8 cellular contexts compared by ENCODE assay signal in genomic region chr16:23597003-23597756, GRCh38.
DNase-seq lines count a peak whose midpoint lies in the region; ATAC-seq and TF ChIP-seq lines count a peak whose summit lies in the region.

No MANE protein-coding gene starts in this region.

- in situ Hi-C loops in KBM-7 (cut with MboI; ENCODE audit: low pct_unique_long_range_greater_than_20kb, low sequenced_read_pairs) = no loop called here

- peak overlapping the region; percentile 62 for H3K27ac ChIP-seq in SU-DHL-6 (ENCODE audit: low read depth, low read length)

- peaks cover 36% of the 10 kb centered on the region for H3K79me2 ChIP-seq in SU-DHL-6 (ENCODE audit: insufficient read depth, low read length)

- TF ChIP-seq CTCF in SU-DHL-6 (IDR thresholded peaks at IDR 0.05; ENCODE audit: insufficient read depth, low read length, poor library complexity, severe bottlenecking) = peak; percentile 69
- TF ChIP-seq CTCF in fibroblast of mammary gland (conservative IDR thresholded peaks at IDR 0.05; ENCODE audit: control insufficient read depth, insufficient read depth, low read depth, low read length) = no peak
- peak; percentile 37 for TF ChIP-seq CTCF in retinal pigment epithelial cell (conservative IDR thresholded peaks at IDR 0.05; ENCODE audit: low read depth, low read length)

- no peaks in the 10 kb centered on the region for H3K9me3 ChIP-seq in SU-DHL-6 (ENCODE audit: insufficient read depth, low read length)

- ATAC-seq in GM19463 (IDR thresholded peaks at IDR 0.05; ENCODE audit: unreplicated experiment) = no peak

- peak; percentile 15 for DNase-seq in EH (ENCODE audit: low read depth)
- peak; percentile 73 for DNase-seq in KBM-7
- DNase-seq in fibroblast of mammary gland (ENCODE audit: low read depth) = peak; percentile 11
- DNase-seq in retinal pigment epithelial cell (ENCODE audit: low read depth) = no peak
- DNase-seq in SKM-1 treated with dmso at 0.1 percent for 144 hours (lab: John Stamatoyannopoulos, UW; ENCODE audit: unreplicated experiment) = no peak
- DNase-seq in NCI-H2081 treated with DMSO at 0.1 percent for 48 hours (lab: John Stamatoyannopoulos, UW) = no peak

- peak overlapping the region; percentile 91 for H3K9ac ChIP-seq in SU-DHL-6 (ENCODE audit: low read length)

- no peaks in the 10 kb centered on the region for H3K27me3 ChIP-seq in SU-DHL-6 (ENCODE audit: low read length)

- H2AFZ ChIP-seq in SU-DHL-6 (ENCODE audit: low read depth, low read length, severe bottlenecking) = peak overlapping the region; percentile 95

- H3K4me3 ChIP-seq in SU-DHL-6 (ENCODE audit: insufficient read depth, low read length, poor library complexity, severe bottlenecking) = no peak overlapping the region
- H3K4me3 ChIP-seq in fibroblast of mammary gland (ENCODE audit: control insufficient read depth, low read depth, low read length) = no peak overlapping the region
- H3K4me3 ChIP-seq in retinal pigment epithelial cell (ENCODE audit: low read length) = no peak overlapping the region

- H3K4me2 ChIP-seq in SU-DHL-6 (ENCODE audit: low read depth, low read length, poor library complexity, severe bottlenecking) = peak overlapping the region; percentile 66

- H3F3A ChIP-seq in SU-DHL-6 (ENCODE audit: insufficient read depth) = peaks cover 12% of the 10 kb centered on the region

- no peaks in the 10 kb centered on the region; the same call in 1 of the 2 replicates for H3K36me3 ChIP-seq in SU-DHL-6 (ENCODE audit: low read length)

- no peaks in the 10 kb centered on the region; the same call in 1 of the 2 replicates for H4K20me1 ChIP-seq in SU-DHL-6 (ENCODE audit: low read depth, low read length)

- no peaks in the 10 kb centered on the region for H3K9me2 ChIP-seq in SU-DHL-6 (replicated peaks; ENCODE audit: insufficient read depth, low read length)

Comparison
In these comparisons a context has a peak if more than half of its experiments do, and no peak if none do; other contexts are left out.
1. DNase-seq: peak in EH (single experiment), KBM-7 (single experiment) and fibroblast of mammary gland (single experiment); none in retinal pigment epithelial cell (single experiment), SKM-1 treated with dmso at 0.1 percent for 144 hours (single experiment) and NCI-H2081 treated with DMSO at 0.1 percent for 48 hours (single experiment).